7 cellular contexts compared by ENCODE assay signal in genomic region chr16:88681709-88682451, GRCh38.
DNase-seq lines count a peak whose midpoint lies in the region; ATAC-seq lines count a peak whose summit lies in the region.

No MANE protein-coding gene starts in this region.

- DNase-seq in T-helper 2 cell (peak in 3 of 5 experiments; percentile 47 to 88 (median 53)), NCI-H345 (lab: John Stamatoyannopoulos, UW) (no peak), ACHN (no peak)
- peak; percentile 43 for DNase-seq in effector CD4-positive, alpha-beta T cell
- DNase-seq in stimulated activated CD4-positive, alpha-beta T cell treated with anti-CD3 and anti-CD28 coated beads, Interleukin-15, amount 100 ng/mL, for 24 hours: peak; percentile 84

- peak; percentile 43 for ATAC-seq in GM19324 (IDR thresholded peaks at IDR 0.05; ENCODE audit: low FRiP score, unreplicated experiment)
- peak; percentile 72 for ATAC-seq in HG03108 (IDR thresholded peaks at IDR 0.05; ENCODE audit: unreplicated experiment)

- in situ Hi-C loops in ACHN (cut with HindIII; ENCODE audit: low pct_ligation_motif_present, low pct_unique_long_range_greater_than_20kb, low sequenced_read_pairs): no loop called here

Comparison
In these comparisons a context has a peak if more than half of its experiments do, and no peak if none do; other contexts are left out.
1. DNase-seq: peak in T-helper 2 cell (3 of 5), effector CD4-positive, alpha-beta T cell (single experiment) and stimulated activated CD4-positive, alpha-beta T cell treated with anti-CD3 and anti-CD28 coated beads, Interleukin-15, amount 100 ng/mL, for 24 hours (single experiment); none in NCI-H345 (single experiment) and ACHN (single experiment).